Comparison of ENCODE assay signal across 10 cellular contexts in the genomic region with DNA sequence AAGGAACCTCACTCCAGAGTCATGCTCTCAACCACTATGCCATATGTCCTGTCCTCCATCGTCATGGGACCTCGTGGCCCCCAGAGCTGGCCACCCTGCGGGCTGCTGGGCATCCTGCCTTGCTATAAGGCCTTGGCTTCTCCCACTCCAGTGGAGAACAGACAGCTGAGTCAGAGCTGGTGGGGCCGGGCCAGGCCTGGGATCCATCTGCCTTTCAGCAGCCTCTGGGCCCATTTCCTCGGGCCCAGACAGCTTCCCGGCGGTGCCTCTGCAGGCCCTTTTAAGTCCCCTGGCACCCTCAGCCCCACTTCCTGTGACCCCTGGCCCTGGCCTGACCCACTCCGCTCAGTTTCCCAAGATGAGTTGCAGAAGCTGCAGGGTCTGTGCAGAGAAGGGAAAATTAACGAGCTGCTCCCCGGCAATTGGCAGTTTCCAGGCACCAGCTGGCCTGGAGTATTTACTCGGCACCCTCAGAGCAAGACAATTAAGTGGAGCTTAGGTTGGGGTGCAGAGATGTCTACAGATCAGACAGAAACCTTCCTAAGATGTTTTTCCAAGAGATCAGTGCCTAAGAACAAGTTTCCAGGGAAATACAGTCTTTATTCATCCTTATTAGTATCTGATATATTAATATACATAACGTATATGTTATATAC.
DNase-seq lines count a peak whose midpoint lies in the region; ATAC-seq and TF ChIP-seq lines count a peak whose summit lies in the region.
"Had no signal": no experiment of that assay in that cellular context is flagged by ENCODE, and none has a peak within 500 bp of the region (broad histone marks: within the 10 kb centered on the region; RNA-seq: fewer than 3 reads in every experiment).

No MANE protein-coding gene starts in this region.

- H4K20me1 ChIP-seq in PC-9 (ENCODE audit: insufficient read depth), result no peaks in the 10 kb centered on the region

- H2AFZ ChIP-seq in PC-9, result no peak overlapping the region

- ATAC-seq in HG02623 (IDR thresholded peaks at IDR 0.05; ENCODE audit: unreplicated experiment), result no peak
- ATAC-seq in GM21515 (IDR thresholded peaks at IDR 0.05; ENCODE audit: unreplicated experiment), result no peak
- ATAC-seq in GM21529 (IDR thresholded peaks at IDR 0.05; ENCODE audit: unreplicated experiment), result no peak

- POLR2A ChIA-PET in PC-9 (lab: Charles Lee; ENCODE audit: unreplicated experiment), result no interaction called here

- H3K36me3 ChIP-seq in esophagus squamous epithelium, result no peaks in the 10 kb centered on the region
- no peaks in the 10 kb centered on the region for H3K36me3 ChIP-seq in PC-9 (ENCODE audit: low read depth)

- H3K27me3 ChIP-seq in esophagus squamous epithelium, result peaks cover 0 to 68% (median 0%) of the 10 kb centered on the region in 4 donors
- no peaks in the 10 kb centered on the region for H3K27me3 ChIP-seq in PC-9 (ENCODE audit: insufficient read depth, low read depth)

- 25 to 47% methylated on average over 2 to 8 of the region's 12 CpGs for WGBS in esophagus squamous epithelium, 2 donors

- TF ChIP-seq CTCF in esophagus squamous epithelium (IDR thresholded peaks at IDR 0.05) (no peak), PC-9 (conservative IDR thresholded peaks at IDR 0.05) (no peak)

- H3F3A ChIP-seq in PC-9 (ENCODE audit: insufficient read depth, low read depth), result no peaks in the 10 kb centered on the region

- H3K9me2 ChIP-seq in PC-9 (ENCODE audit: insufficient read depth), result no peaks in the 10 kb centered on the region

- H3K4me3 ChIP-seq in esophagus squamous epithelium, result no peak overlapping the region
- H3K4me3 ChIP-seq in PC-9, result no peak overlapping the region

- no peak for TF ChIP-seq POLR2A in esophagus squamous epithelium (IDR thresholded peaks at IDR 0.05)

- H3K79me2 ChIP-seq in PC-9 (ENCODE audit: low read depth), result no peaks in the 10 kb centered on the region

- no peaks in the 10 kb centered on the region for H3K9me3 ChIP-seq in esophagus squamous epithelium
- no peaks in the 10 kb centered on the region for H3K9me3 ChIP-seq in PC-9 (ENCODE audit: insufficient read depth, low read depth)

- no TSS peak for BruUV-seq in PC-9 (replicated peaks; lab: Mats Ljungman, UMichigan)

- H3K27ac ChIP-seq in esophagus squamous epithelium (peak overlapping the region in 3 of 4 donors; percentile 21 to 51 (median 29)), PC-9 (no peak overlapping the region)

- intact Hi-C loops in esophagus squamous epithelium (cut with DNase I), result no loop called here
- intact Hi-C loops in PC-9 (cut with micrococcal nuclease; ENCODE audit: unreplicated experiment), result no loop called here

- no peak overlapping the region for H3K4me2 ChIP-seq in PC-9

- CTCF ChIA-PET in PC-9 (lab: Charles Lee), result interaction anchor here (0.6 kb wide), 1 partner anchor 18 kb away, joined by 3 read pairs; no protein-coding TSS in a partner anchor

- peak; percentile 93 for DNase-seq in AG08395 (ENCODE audit: low spot score)
- peak; percentile 51 to 56 for DNase-seq in NCI-H524 (lab: John Stamatoyannopoulos, UW)
- no peak for DNase-seq in esophagus squamous epithelium (lab: John Stamatoyannopoulos, UW)
- peak; percentile 67 for DNase-seq in myocyte (ENCODE audit: low read depth)
- DNase-seq in PC-9, result no peak
- DNase-seq: activated naive CD8-positive, alpha-beta T cell treated with anti-CD3 and anti-CD28 coated beads, Interleukin-2, amount 10 ng/mL, durations not matched to agents 7 days and 5 days; CD4-positive, CD25-positive, alpha-beta regulatory T cell had no signal

- H3K4me1 ChIP-seq in esophagus squamous epithelium (peaks cover 7 to 41% (median 8%) of the 10 kb centered on the region in 3 donors), PC-9 (replicated peaks; ENCODE audit: insufficient read depth) (peaks cover 22% of the 10 kb centered on the region)

Comparison
In these comparisons a context has a peak if more than half of its experiments do, and no peak if none do; other contexts are left out.
1. DNase-seq: peak in AG08395 (single experiment), NCI-H524 (2 of 2) and myocyte (single experiment); none in esophagus squamous epithelium (single experiment) and PC-9 (0 of 2).